Comparison of ENCODE assay signal across 8 cellular contexts in genomic region chr12:121399391-121400331, GRCh38.
A peak's percentile ranks its signal among the peaks of the same experiment; 100 is the strongest.
DNase-seq lines count a peak whose midpoint lies in the region; ATAC-seq and TF ChIP-seq lines count a peak whose summit lies in the region.

A gene with protein sequence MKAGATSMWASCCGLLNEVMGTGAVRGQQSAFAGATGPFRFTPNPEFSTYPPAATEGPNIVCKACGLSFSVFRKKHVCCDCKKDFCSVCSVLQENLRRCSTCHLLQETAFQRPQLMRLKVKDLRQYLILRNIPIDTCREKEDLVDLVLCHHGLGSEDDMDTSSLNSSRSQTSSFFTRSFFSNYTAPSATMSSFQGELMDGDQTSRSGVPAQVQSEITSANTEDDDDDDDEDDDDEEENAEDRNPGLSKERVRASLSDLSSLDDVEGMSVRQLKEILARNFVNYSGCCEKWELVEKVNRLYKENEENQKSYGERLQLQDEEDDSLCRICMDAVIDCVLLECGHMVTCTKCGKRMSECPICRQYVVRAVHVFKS (plus strand): TSS chr12:121400118. CDS start chr12:121400213, 95 bp downstream.

- TF ChIP-seq CTCF in AG09319 (IDR thresholded peaks at IDR 0.05; ENCODE audit: low read depth, low read length), result no peak

- peak; percentile 91 for ATAC-seq in GM19035 (IDR thresholded peaks at IDR 0.05; ENCODE audit: unreplicated experiment)
- ATAC-seq in HG03354 (IDR thresholded peaks at IDR 0.05; ENCODE audit: poor library complexity, severe bottlenecking, unreplicated experiment), result peak; percentile 89
- peak; percentile 87 to 89 for ATAC-seq in activated CD4-positive, CD25-positive, alpha-beta regulatory T cell treated with anti-CD3 and anti-CD28 coated beads, Interleukin-2, amount 50 U/mL, for 24 hours

- DNase-seq in AG09319 (ENCODE audit: extremely low read depth, low read depth) (peak; percentile 93), NCI-H446 treated with DMSO at 0.1 percent for 48 hours (lab: John Stamatoyannopoulos, UW) (peak; percentile 94), cerebellar cortex (ENCODE audit: low spot score) (peak; percentile 98), iris pigment epithelial cell (ENCODE audit: low read depth) (peak; percentile 98)
- DNase-seq in stimulated activated CD4-positive, alpha-beta T cell treated with anti-CD3 and anti-CD28 coated beads, Interleukin-12 subunit alpha, Interleukin-12 subunit beta, amount 100 ng/mL, for 4 hours, result peak; percentile 97

Comparison
In these comparisons a context has a peak if more than half of its experiments do, and no peak if none do; other contexts are left out.
1. Peak in every context shown above with its lines: DNase-seq and ATAC-seq.